Comparison of ENCODE assay signal across 8 cellular contexts in genomic region chr1:109622103-109622892, GRCh38. TPM values are rescaled to one million over a fixed set of nuclear protein-coding genes. Genes with fewer than 3 reads are reported as not detected.
DNase-seq lines count a peak whose midpoint lies in the region; ATAC-seq and TF ChIP-seq lines count a peak whose summit lies in the region.

No MANE protein-coding gene starts in this region.

- CTCF ChIA-PET in activated CD8-positive, alpha-beta T cell treated with anti-CD3 and anti-CD28 coated beads for 36 hours (lab: Charles Lee), result interaction anchor here (1.0 to 3.6 kb wide), 2 partner anchors 17 to 77 kb away, joined by 5 to 23 read pairs; no protein-coding TSS in a partner anchor

- peaks cover 0 to 10% of the 10 kb centered on the region in 2 donors for H3K36me3 ChIP-seq in stomach smooth muscle (ENCODE audit: control insufficient read depth in 2 of 2, insufficient read depth in 2 of 2, low read length in 2 of 2)

- no peak for TF ChIP-seq CTCF in activated CD8-positive, alpha-beta T cell treated with anti-CD3 and anti-CD28 coated beads for 36 hours (IDR thresholded peaks at IDR 0.05)
- TF ChIP-seq CTCF in foreskin fibroblast (IDR thresholded peaks at IDR 0.05; ENCODE audit: low read depth, low read length), result no peak

- H3K4me3 Mint-ChIP-seq in activated T-cell treated with anti-CD3 and anti-CD28 coated beads, Interleukin-2, amount 50 U/mL, for 24 hours, result peak overlapping the region; percentile 98
- H3K4me3 Mint-ChIP-seq in activated CD8-positive, alpha-beta T cell treated with anti-CD3 and anti-CD28 coated beads for 36 hours, result peak overlapping the region; percentile 88

- no peaks in the 10 kb centered on the region for H3K9me3 Mint-ChIP-seq in activated T-cell treated with anti-CD3 and anti-CD28 coated beads, Interleukin-2, amount 50 U/mL, for 24 hours
- no peaks in the 10 kb centered on the region for H3K9me3 Mint-ChIP-seq in activated CD8-positive, alpha-beta T cell treated with anti-CD3 and anti-CD28 coated beads for 36 hours

- no peak overlapping the region for H3K27ac ChIP-seq in stomach smooth muscle (ENCODE audit: low read length)

- peak overlapping the region; percentile 90 for H3K27ac Mint-ChIP-seq in activated T-cell treated with anti-CD3 and anti-CD28 coated beads, Interleukin-2, amount 50 U/mL, for 24 hours
- H3K27ac Mint-ChIP-seq in activated CD8-positive, alpha-beta T cell treated with anti-CD3 and anti-CD28 coated beads for 36 hours, result peak overlapping the region; percentile 93

- no peaks in the 10 kb centered on the region for H3K27me3 ChIP-seq in stomach smooth muscle (ENCODE audit: control insufficient read depth in 1 of 2, insufficient read depth in 2 of 2, low read length in 2 of 2)

- H3K9ac ChIP-seq in stomach smooth muscle (ENCODE audit: low read length in 2 of 2), result peak overlapping the region in 1 of 2 donors; percentile 7

- peaks cover 51% of the 10 kb centered on the region for H3K36me3 Mint-ChIP-seq in activated T-cell treated with anti-CD3 and anti-CD28 coated beads, Interleukin-2, amount 50 U/mL, for 24 hours (ENCODE audit: low read depth)
- peaks cover 16% of the 10 kb centered on the region for H3K36me3 Mint-ChIP-seq in activated CD8-positive, alpha-beta T cell treated with anti-CD3 and anti-CD28 coated beads for 36 hours (ENCODE audit: low read depth)

- H3K27me3 Mint-ChIP-seq in activated T-cell treated with anti-CD3 and anti-CD28 coated beads, Interleukin-2, amount 50 U/mL, for 24 hours, result no peaks in the 10 kb centered on the region
- no peaks in the 10 kb centered on the region for H3K27me3 Mint-ChIP-seq in activated CD8-positive, alpha-beta T cell treated with anti-CD3 and anti-CD28 coated beads for 36 hours

- ATAC-seq in activated CD8-positive, alpha-beta T cell treated with anti-CD3 and anti-CD28 coated beads for 36 hours, result no peak
- ATAC-seq in GM18502 (IDR thresholded peaks at IDR 0.05; ENCODE audit: poor library complexity, unreplicated experiment) (no peak), HG03108 (IDR thresholded peaks at IDR 0.05; ENCODE audit: unreplicated experiment) (no peak)

- intact Hi-C loops in activated CD8-positive, alpha-beta T cell treated with anti-CD3 and anti-CD28 coated beads for 36 hours (cut with micrococcal nuclease), result loop anchor here (5.0 kb wide), 1 partner anchor 75 kb away; the partner anchor contains the start of gene GNAI3

- no peak for DNase-seq in activated T-cell treated with anti-CD3 and anti-CD28 coated beads, Interleukin-2, amount 50 U/mL, for 24 hours
- no peak for DNase-seq in activated T-cell treated with anti-CD3 and anti-CD28 coated beads, Interleukin-2, amount 50 U/mL, for 48 hours
- DNase-seq in activated CD8-positive, alpha-beta T cell treated with anti-CD3 and anti-CD28 coated beads for 36 hours, result no peak
- DNase-seq in foreskin fibroblast (no peak), SK-N-DZ (ENCODE audit: low spot score) (no peak)

- H3K9me3 ChIP-seq in stomach smooth muscle (ENCODE audit: control insufficient read depth in 2 of 2, low read length in 2 of 2), result no peaks in the 10 kb centered on the region

- H3K4me3 ChIP-seq in foreskin fibroblast (ENCODE audit: low read depth in 1 of 2, low read length in 2 of 2), result peak overlapping the region; percentile 86 to 99
- peak overlapping the region; percentile 47 to 89 for H3K4me3 ChIP-seq in stomach smooth muscle (ENCODE audit: low read length in 2 of 2)

- peaks cover 57% of the 10 kb centered on the region for H3K4me1 ChIP-seq in stomach smooth muscle (ENCODE audit: control insufficient read depth, insufficient read depth, low read length)

- POLR2A ChIA-PET in activated CD8-positive, alpha-beta T cell treated with anti-CD3 and anti-CD28 coated beads for 36 hours (lab: Charles Lee), result interaction anchor here (0.9 to 3.8 kb wide), 3 partner anchors 16 to 166 kb away, joined by 3 to 26 read pairs (median 3); partner anchors contain the start of gene GNAI3

- peaks cover 57% of the 10 kb centered on the region for H3K4me1 Mint-ChIP-seq in activated T-cell treated with anti-CD3 and anti-CD28 coated beads, Interleukin-2, amount 50 U/mL, for 24 hours (ENCODE audit: low read depth)
- H3K4me1 Mint-ChIP-seq in activated CD8-positive, alpha-beta T cell treated with anti-CD3 and anti-CD28 coated beads for 36 hours (ENCODE audit: low read depth), result peaks cover 43% of the 10 kb centered on the region

RNA-seq across cellular contexts. Expression of gene AMPD2, which starts 2.7 kb away (rescaled TPM):
- 100 to 1,000 TPM; 107 to 119 TPM for total RNA-seq in activated CD8-positive, alpha-beta T cell treated with anti-CD3 and anti-CD28 coated beads for 36 hours
- 66.8 and 68.7 TPM in 2 replicates for polyA plus RNA-seq in SK-N-DZ (2014; cell fraction: cytosol; rRNA removed)
- polyA plus RNA-seq in SK-N-DZ (2014; cell fraction: nucleus; rRNA removed), result 324 and 481 TPM in 2 replicates

RNA-seq across cellular contexts. Expression of gene GNAT2, which starts 2.9 kb away (rescaled TPM):
- under 1 TPM; 0.81 to 0.88 TPM for total RNA-seq in activated CD8-positive, alpha-beta T cell treated with anti-CD3 and anti-CD28 coated beads for 36 hours
- 0.44 TPM in 1 of 2 replicates, not detected in the other for polyA plus RNA-seq in SK-N-DZ (2014; cell fraction: cytosol; rRNA removed)
- not detected in 2 replicates for polyA plus RNA-seq in SK-N-DZ (2014; cell fraction: nucleus; rRNA removed)

RNA-seq across cellular contexts. Expression of gene GSTM4, which starts 33.6 kb away (rescaled TPM):
- total RNA-seq in activated CD8-positive, alpha-beta T cell treated with anti-CD3 and anti-CD28 coated beads for 36 hours, result 10 to 100 TPM in 1 of 2 experiments, 1 to 10 TPM in 1; 8.3 to 10.5 TPM
- 12.5 and 23.6 TPM in 2 replicates for polyA plus RNA-seq in SK-N-DZ (2014; cell fraction: cytosol; rRNA removed)
- 9.8 and 15.2 TPM in 2 replicates for polyA plus RNA-seq in SK-N-DZ (2014; cell fraction: nucleus; rRNA removed)

RNA-seq across cellular contexts. Expression of gene GSTM2, which starts 45.6 kb away (rescaled TPM):
- total RNA-seq in activated CD8-positive, alpha-beta T cell treated with anti-CD3 and anti-CD28 coated beads for 36 hours, result 10 to 100 TPM; 13.6 to 16.2 TPM
- 31.0 and 32.8 TPM in 2 replicates for polyA plus RNA-seq in SK-N-DZ (2014; cell fraction: cytosol; rRNA removed)
- 62.9 and 71.3 TPM in 2 replicates for polyA plus RNA-seq in SK-N-DZ (2014; cell fraction: nucleus; rRNA removed)
